Comparison of ENCODE assay signal across 9 cellular contexts in the genomic region with DNA sequence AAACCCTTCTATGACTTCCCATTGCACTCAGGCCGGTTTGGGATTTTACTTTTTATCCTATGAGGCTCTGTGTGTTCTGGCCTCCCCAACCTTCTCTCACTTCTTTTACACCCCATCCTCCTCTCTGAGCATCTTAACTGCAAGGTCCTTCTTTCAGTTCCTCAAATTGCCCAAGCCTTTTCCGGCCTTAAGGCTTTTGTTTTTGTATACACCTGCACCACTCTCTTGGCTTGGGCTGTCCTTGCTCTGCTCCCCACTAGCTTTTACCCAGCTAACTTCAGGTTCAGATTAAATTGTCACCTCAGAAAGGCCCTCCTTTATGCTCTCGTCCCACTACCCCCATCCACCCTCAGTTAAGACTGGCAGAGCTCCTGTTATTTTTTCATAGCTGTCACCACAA. TPM values are rescaled to one million over a fixed set of nuclear protein-coding genes. Genes with fewer than 3 reads are reported as not detected.
A peak's percentile ranks its signal among the peaks of the same experiment; 100 is the strongest.
DNase-seq lines count a peak whose midpoint lies in the region; ATAC-seq and TF ChIP-seq lines count a peak whose summit lies in the region.
"Had no signal": no experiment of that assay in that cellular context is flagged by ENCODE, and none has a peak within 500 bp of the region (broad histone marks: within the 10 kb centered on the region; RNA-seq: fewer than 3 reads in every experiment).

No MANE protein-coding gene starts in this region.

- CTCF ChIA-PET in activated CD4-positive, alpha-beta memory T cell treated with anti-CD3 and anti-CD28 coated beads, Interleukin-2, amount 10 ng/mL, durations not matched to agents 7 days and 5 days (lab: Charles Lee), result interaction anchor here (2.6 kb wide), 1 partner anchor 298 kb away, joined by 17 read pairs; no protein-coding TSS in a partner anchor

- peak; percentile 48 for DNase-seq in GM06990 (ENCODE audit: extremely low read depth, insufficient read length)
- DNase-seq in activated CD4-positive, alpha-beta memory T cell treated with anti-CD3 and anti-CD28 coated beads, Interleukin-2, amount 10 ng/mL, durations not matched to agents 7 days and 5 days, result no peak
- no peak for DNase-seq in mesenteric fat pad (ENCODE audit: low spot score)
- no peak for DNase-seq in suprapubic skin (ENCODE audit: low spot score in 2 of 2)
- no peak for DNase-seq in NCI-H510A (lab: John Stamatoyannopoulos, UW)
- DNase-seq in D341Med (ENCODE audit: low spot score), result no peak

- H3K27me3 ChIP-seq in GM06990 (replicated peaks; ENCODE audit: control insufficient read depth, insufficient read depth, low read length) (no peaks in the 10 kb centered on the region), suprapubic skin (no peaks in the 10 kb centered on the region)

- H3K9me3 ChIP-seq in suprapubic skin, result no peaks in the 10 kb centered on the region

- H3K27me3 Mint-ChIP-seq in activated CD4-positive, alpha-beta memory T cell treated with anti-CD3 and anti-CD28 coated beads, Interleukin-2, amount 10 ng/mL, durations not matched to agents 7 days and 5 days, result no peaks in the 10 kb centered on the region

- TF ChIP-seq EP300 in suprapubic skin (IDR thresholded peaks at IDR 0.05), result no peak

- peaks cover 16% of the 10 kb centered on the region for H3K4me1 ChIP-seq in suprapubic skin

- H3K27ac ChIP-seq in suprapubic skin, result no peak overlapping the region

- ATAC-seq in GM19351 (IDR thresholded peaks at IDR 0.05; ENCODE audit: unreplicated experiment) (peak; percentile 85), HG03139 (IDR thresholded peaks at IDR 0.05; ENCODE audit: unreplicated experiment) (peak; percentile 69)

- peak overlapping the region; percentile 4 for H3K27ac Mint-ChIP-seq in activated CD4-positive, alpha-beta memory T cell treated with anti-CD3 and anti-CD28 coated beads, Interleukin-2, amount 10 ng/mL, durations not matched to agents 7 days and 5 days

- no peaks in the 10 kb centered on the region for H3K9me3 Mint-ChIP-seq in activated CD4-positive, alpha-beta memory T cell treated with anti-CD3 and anti-CD28 coated beads, Interleukin-2, amount 10 ng/mL, durations not matched to agents 7 days and 5 days

- no peak for TF ChIP-seq CTCF in GM06990 (IDR thresholded peaks at IDR 0.05; ENCODE audit: insufficient read depth, low read length, poor library complexity, severe bottlenecking)
- TF ChIP-seq CTCF in suprapubic skin (IDR thresholded peaks at IDR 0.05), result no peak

- no peak for TF ChIP-seq POLR2A in suprapubic skin (IDR thresholded peaks at IDR 0.05)

- no peak overlapping the region for H3K4me3 Mint-ChIP-seq in activated CD4-positive, alpha-beta memory T cell treated with anti-CD3 and anti-CD28 coated beads, Interleukin-2, amount 10 ng/mL, durations not matched to agents 7 days and 5 days

- H3K4me3 ChIP-seq in GM06990 (replicated peaks; ENCODE audit: low read depth, low read length) (peak overlapping the region; percentile 26), suprapubic skin (no peak overlapping the region)

- POLR2A ChIA-PET in activated CD4-positive, alpha-beta memory T cell treated with anti-CD3 and anti-CD28 coated beads, Interleukin-2, amount 10 ng/mL, durations not matched to agents 7 days and 5 days (lab: Charles Lee), result interaction anchor here (1.0 to 1.2 kb wide), 2 partner anchors 273 to 298 kb away, joined by 3 to 5 read pairs; no protein-coding TSS in a partner anchor

- H3K4me1 Mint-ChIP-seq in activated CD4-positive, alpha-beta memory T cell treated with anti-CD3 and anti-CD28 coated beads, Interleukin-2, amount 10 ng/mL, durations not matched to agents 7 days and 5 days, result peaks cover 56% of the 10 kb centered on the region

- H3K36me3 ChIP-seq in GM06990 (ENCODE audit: control insufficient read depth, insufficient read depth, low read length), result no peaks in the 10 kb centered on the region; the same call in 1 of the 2 replicates
- no peaks in the 10 kb centered on the region for H3K36me3 ChIP-seq in suprapubic skin

- 71% methylated on average over 3 of the region's 3 CpGs for WGBS in suprapubic skin

- H3K36me3 Mint-ChIP-seq in activated CD4-positive, alpha-beta memory T cell treated with anti-CD3 and anti-CD28 coated beads, Interleukin-2, amount 10 ng/mL, durations not matched to agents 7 days and 5 days (ENCODE audit: low read depth), result no peaks in the 10 kb centered on the region

RNA-seq across cellular contexts. Expression of gene FAM83F, which starts 55.5 kb away (rescaled TPM):
- total RNA-seq in activated CD4-positive, alpha-beta memory T cell treated with anti-CD3 and anti-CD28 coated beads, Interleukin-2, amount 10 ng/mL, durations not matched to agents 7 days and 5 days, result not detected
- 0.87 TPM for total RNA-seq in mesenteric fat pad
- 10 to 100 TPM; 54.5 to 78.1 (median 69.3) TPM for total RNA-seq in suprapubic skin
- total RNA-seq: fibroblast of lung had no signal

Comparison
In these comparisons a context has a peak if more than half of its experiments do, and no peak if none do; other contexts are left out.
1. RNA of gene FAM83F, which starts 55.5 kb away (total RNA-seq): 54.5 to 78.1 TPM in suprapubic skin; 0.87 TPM in mesenteric fat pad (single experiment) and not detected in activated CD4-positive, alpha-beta memory T cell treated with anti-CD3 and anti-CD28 coated beads, Interleukin-2, amount 10 ng/mL, durations not matched to agents 7 days and 5 days; every median in the first group is over 10 times any median in the second.